In genomic region chr19:13797058-13797440, GRCh38 we compare ENCODE assay signal across 9 cellular contexts. TPM values are rescaled to one million over a fixed set of nuclear protein-coding genes. Genes with fewer than 3 reads are reported as not detected.
DNase-seq lines count a peak whose midpoint lies in the region; ATAC-seq and TF ChIP-seq lines count a peak whose summit lies in the region.
"Had no signal": no experiment of that assay in that cellular context is flagged by ENCODE, and none has a peak within 500 bp of the region (broad histone marks: within the 10 kb centered on the region; RNA-seq: fewer than 3 reads in every experiment).

No MANE protein-coding gene starts in this region.

- no peaks in the 10 kb centered on the region for H3K36me3 ChIP-seq in ascending aorta
- H3K36me3 ChIP-seq in right lobe of liver, result no peaks in the 10 kb centered on the region
- H3K36me3 ChIP-seq in stomach smooth muscle (ENCODE audit: control insufficient read depth in 2 of 2, insufficient read depth in 2 of 2, low read length in 2 of 2), result no peaks in the 10 kb centered on the region

- H3K4me3 ChIP-seq in HFF-Myc (replicated peaks; ENCODE audit: low read depth, low read length) (peak overlapping the region; percentile 72), ascending aorta (peak overlapping the region; percentile 86 to 88), right lobe of liver (no peak overlapping the region), stomach smooth muscle (ENCODE audit: low read length in 2 of 2) (peak overlapping the region in 1 of 2 donors; percentile 72)

- DNase-seq in HFF-Myc (ENCODE audit: extremely low read depth, low read depth), result no peak
- DNase-seq in ascending aorta (ENCODE audit: low spot score in 2 of 2), result no peak
- no peak for DNase-seq in right lobe of liver
- no peak for DNase-seq in DMS79 treated with DMSO at 0.1 percent for 48 hours (lab: John Stamatoyannopoulos, UW)
- no peak for DNase-seq in NCI-H748 (lab: John Stamatoyannopoulos, UW; ENCODE audit: unreplicated experiment)
- DNase-seq: RPMI8226 had no signal

- no peaks in the 10 kb centered on the region for H3K27me3 ChIP-seq in ascending aorta
- no peaks in the 10 kb centered on the region for H3K27me3 ChIP-seq in right lobe of liver
- no peaks in the 10 kb centered on the region for H3K27me3 ChIP-seq in stomach smooth muscle (ENCODE audit: control insufficient read depth in 1 of 2, insufficient read depth in 2 of 2, low read length in 2 of 2)

- H3K9me3 ChIP-seq in ascending aorta (no peaks in the 10 kb centered on the region), right lobe of liver (no peaks in the 10 kb centered on the region), stomach smooth muscle (ENCODE audit: control insufficient read depth in 2 of 2, low read length in 2 of 2) (no peaks in the 10 kb centered on the region)

- H3K9ac ChIP-seq in stomach smooth muscle (ENCODE audit: low read length in 2 of 2), result no peak overlapping the region

- no peak for TF ChIP-seq POLR2A in right lobe of liver (IDR thresholded peaks at IDR 0.05)

- H3K27ac ChIP-seq in ascending aorta, result peak overlapping the region; percentile 92 to 93
- H3K27ac ChIP-seq in right lobe of liver, result peak overlapping the region in 2 of 3 donors; percentile 14 to 84
- H3K27ac ChIP-seq in stomach smooth muscle (ENCODE audit: low read length), result peak overlapping the region; percentile 58
- H3K27ac ChIP-seq: HL-60 had no signal

- ATAC-seq in right lobe of liver (no peak), HG02610 (IDR thresholded peaks at IDR 0.05; ENCODE audit: unreplicated experiment) (no peak)

- H3K4me1 ChIP-seq in ascending aorta (peaks cover 7 to 30% of the 10 kb centered on the region in 2 donors), right lobe of liver (peaks cover 0 to 10% (median 0%) of the 10 kb centered on the region in 4 donors), stomach smooth muscle (ENCODE audit: control insufficient read depth, insufficient read depth, low read length) (peaks cover 29% of the 10 kb centered on the region)

- intact Hi-C loops in ascending aorta (cut with DNase I) (loop anchor here (2.0 to 5.0 kb wide), 4 partner anchors 24 to 645 kb away; partner anchors contain the start of genes IER2, RFX1 and STX10), right lobe of liver (cut with DNase I) (no loop called here)

- TF ChIP-seq CTCF in HFF-Myc (IDR thresholded peaks at IDR 0.05; ENCODE audit: low read depth, low read length, missing control alignments) (no peak), ascending aorta (IDR thresholded peaks at IDR 0.05) (no peak), right lobe of liver (IDR thresholded peaks at IDR 0.05) (no peak)

- WGBS in right lobe of liver (ENCODE audit: insufficient coverage, low coverage, low lambda C conversion rate, missing lambda C conversion rate), result 59% methylated on average over 2 of the region's 4 CpGs

RNA-seq across cellular contexts. Expression of gene ZSWIM4, which starts 1.8 kb away (rescaled TPM):
- total RNA-seq in ascending aorta, result 23.2 TPM
- 1 to 10 TPM in 5 of 6 experiments, under 1 TPM in 1; 0.98 to 3.7 (median 1.7) TPM for total RNA-seq in right lobe of liver

RNA-seq across cellular contexts. Expression of gene C19orf53, which starts 22.8 kb away (rescaled TPM):
- total RNA-seq in ascending aorta (163 TPM), right lobe of liver (100 to 1,000 TPM in 2 of 6 experiments, 10 to 100 TPM in 4; 30.6 to 227 (median 32.8) TPM)

RNA-seq across cellular contexts. Expression of gene MRI1, which starts 32.7 kb away (rescaled TPM):
- total RNA-seq in ascending aorta, result 89.9 TPM
- 10 to 100 TPM; 14.5 to 30.5 (median 24.1) TPM for total RNA-seq in right lobe of liver

Comparison
In these comparisons a context has a peak if more than half of its experiments do, and no peak if none do; other contexts are left out.
1. H3K4me3 ChIP-seq: peak in HFF-Myc (single experiment) and ascending aorta (2 of 2); none in right lobe of liver (0 of 3).
2. Peak in every context shown above with its lines, with median percentiles within 50 percentile points of each other: H3K27ac ChIP-seq.